Comparison of ENCODE assay signal across 15 cellular contexts in the genomic region with DNA sequence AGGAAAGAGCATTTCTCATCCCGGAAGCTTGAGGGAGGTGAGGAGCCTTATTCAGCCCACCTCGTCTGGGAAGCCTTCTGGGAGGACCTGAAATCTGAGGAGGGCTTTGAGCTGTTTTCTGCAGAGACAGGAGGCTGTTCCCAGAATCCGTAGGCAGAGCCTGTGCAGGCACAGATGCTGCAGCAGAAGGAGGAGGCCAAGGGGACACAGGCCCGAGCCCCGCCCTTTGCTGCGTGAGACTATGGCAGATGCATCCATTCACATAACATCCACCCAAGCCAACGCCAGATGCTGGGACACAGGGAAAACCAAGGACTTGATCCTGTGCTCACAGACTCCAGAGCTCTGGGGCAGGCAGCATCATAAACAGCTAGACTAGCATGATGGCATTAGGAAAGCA.
A peak's percentile ranks its signal among the peaks of the same experiment; 100 is the strongest.
DNase-seq lines count a peak whose midpoint lies in the region; ATAC-seq and TF ChIP-seq lines count a peak whose summit lies in the region.
"Had no signal": no experiment of that assay in that cellular context is flagged by ENCODE, and none has a peak within 500 bp of the region (broad histone marks: within the 10 kb centered on the region; RNA-seq: fewer than 3 reads in every experiment).

No MANE protein-coding gene starts in this region.

- H3K9me3 Mint-ChIP-seq in glutamatergic neuron (ENCODE audit: unreplicated experiment), result peaks cover 24% of the 10 kb centered on the region

- TF ChIP-seq CTCF in glutamatergic neuron (IDR thresholded peaks at IDR 0.05; ENCODE audit: partially characterized antibody, unreplicated experiment), result no peak

- no peaks in the 10 kb centered on the region for H3K36me3 Mint-ChIP-seq in glutamatergic neuron (ENCODE audit: unreplicated experiment)

- ATAC-seq in GM18519 (IDR thresholded peaks at IDR 0.05; ENCODE audit: low FRiP score, unreplicated experiment), result no peak

- H3K4me1 Mint-ChIP-seq in glutamatergic neuron (ENCODE audit: low read depth, unreplicated experiment), result peaks cover 34% of the 10 kb centered on the region

- H3K27ac Mint-ChIP-seq in glutamatergic neuron (ENCODE audit: unreplicated experiment), result peak overlapping the region; percentile 93

- H3K4me3 Mint-ChIP-seq in glutamatergic neuron (ENCODE audit: unreplicated experiment), result peak overlapping the region; percentile 59

- intact Hi-C loops in posterior cingulate gyrus (cut with DNase I), result no loop called here

- H3K27me3 Mint-ChIP-seq in glutamatergic neuron (ENCODE audit: unreplicated experiment), result peaks cover 16% of the 10 kb centered on the region

- peak; percentile 99 for DNase-seq in NCI-H1694 treated with DMSO at 0.1 percent for 48 hours (lab: John Stamatoyannopoulos, UW)
- DNase-seq in NCI-H82 (lab: John Stamatoyannopoulos, UW), result peak; percentile 88
- DNase-seq in glutamatergic neuron, result peak; percentile 84
- peak in 8 of 10 donors; percentile 29 to 93 (median 50) for DNase-seq in posterior cingulate gyrus
- DNase-seq in NCI-H128 (lab: John Stamatoyannopoulos, UW; ENCODE audit: unreplicated experiment), result no peak
- DNase-seq in DMS53 (lab: John Stamatoyannopoulos, UW), result no peak
- DNase-seq: Caco-2; KBM-7; MV-4-11; NCI-H1417 treated with DMSO at 0.1 percent for 48 hours; NCI-H2029 treated with DMSO at 0.1 percent for 48 hours; NCI-H526; NK-92 treated with Interleukin-12 subunit alpha and Interleukin-12 subunit beta, amount 100 ng/mL, for 24 hours; RPMI8226 had no signal

Comparison
In these comparisons a context has a peak if more than half of its experiments do, and no peak if none do; other contexts are left out.
1. DNase-seq: peak in NCI-H1694 treated with DMSO at 0.1 percent for 48 hours (single experiment), NCI-H82 (single experiment), glutamatergic neuron (single experiment) and posterior cingulate gyrus (8 of 10); none in NCI-H128 (single experiment) and DMS53 (single experiment).